ENCODE assay signal across 1 cellular context in the genomic region with DNA sequence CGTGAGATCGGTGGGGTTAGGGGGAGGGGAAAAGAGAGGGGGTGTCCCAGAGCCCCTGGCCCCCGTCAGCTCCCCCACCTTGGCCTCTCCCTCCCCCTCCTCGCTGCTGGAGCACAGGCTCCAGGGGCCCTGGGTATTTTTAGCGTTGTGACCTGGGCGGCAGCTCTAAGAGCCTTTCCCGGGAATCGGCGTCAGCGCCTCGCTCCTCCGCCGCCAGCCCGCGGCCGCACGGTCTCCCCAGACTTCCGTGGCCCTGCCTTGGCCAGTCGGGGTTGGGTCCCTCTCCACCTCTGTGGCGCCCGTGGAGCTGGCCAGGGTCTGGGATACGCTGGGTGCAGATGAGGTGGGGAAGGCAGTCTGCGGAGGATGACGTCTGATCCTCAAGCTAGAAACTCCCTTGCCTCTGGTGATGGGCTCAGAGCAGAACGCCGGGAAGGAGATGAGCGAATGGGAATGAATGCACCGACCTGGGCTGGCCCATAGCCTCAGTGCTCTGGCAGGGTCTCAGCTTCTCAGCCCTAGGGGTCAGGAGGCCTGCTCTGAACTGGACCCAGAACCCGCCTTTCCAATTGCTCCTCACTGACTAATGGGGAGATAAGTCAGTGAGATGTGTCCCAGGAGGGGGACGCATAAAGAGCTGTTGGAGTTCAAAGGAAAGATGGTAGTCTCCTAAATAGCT.
TF ChIP-seq lines count a peak whose summit lies in the region.

No MANE protein-coding gene starts in this region.

TF ChIP-seq in HEK293, 187 proteins besides CTCF, POLR2A, EP300 and RAD21 (continued from another document):
- TF ChIP-seq, protein P1, sequence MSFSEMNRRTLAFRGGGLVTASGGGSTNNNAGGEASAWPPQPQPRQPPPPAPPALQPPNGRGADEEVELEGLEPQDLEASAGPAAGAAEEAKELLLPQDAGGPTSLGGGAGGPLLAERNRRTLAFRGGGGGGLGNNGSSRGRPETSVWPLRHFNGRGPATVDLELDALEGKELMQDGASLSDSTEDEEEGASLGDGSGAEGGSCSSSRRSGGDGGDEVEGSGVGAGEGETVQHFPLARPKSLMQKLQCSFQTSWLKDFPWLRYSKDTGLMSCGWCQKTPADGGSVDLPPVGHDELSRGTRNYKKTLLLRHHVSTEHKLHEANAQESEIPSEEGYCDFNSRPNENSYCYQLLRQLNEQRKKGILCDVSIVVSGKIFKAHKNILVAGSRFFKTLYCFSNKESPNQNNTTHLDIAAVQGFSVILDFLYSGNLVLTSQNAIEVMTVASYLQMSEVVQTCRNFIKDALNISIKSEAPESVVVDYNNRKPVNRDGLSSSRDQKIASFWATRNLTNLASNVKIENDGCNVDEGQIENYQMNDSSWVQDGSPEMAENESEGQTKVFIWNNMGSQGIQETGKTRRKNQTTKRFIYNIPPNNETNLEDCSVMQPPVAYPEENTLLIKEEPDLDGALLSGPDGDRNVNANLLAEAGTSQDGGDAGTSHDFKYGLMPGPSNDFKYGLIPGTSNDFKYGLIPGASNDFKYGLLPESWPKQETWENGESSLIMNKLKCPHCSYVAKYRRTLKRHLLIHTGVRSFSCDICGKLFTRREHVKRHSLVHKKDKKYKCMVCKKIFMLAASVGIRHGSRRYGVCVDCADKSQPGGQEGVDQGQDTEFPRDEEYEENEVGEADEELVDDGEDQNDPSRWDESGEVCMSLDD (tag by site-specific recombination; IDR thresholded peaks at IDR 0.05): peak; percentile 59; the same call in 1 of the 2 replicates
- TF ChIP-seq, protein P2, sequence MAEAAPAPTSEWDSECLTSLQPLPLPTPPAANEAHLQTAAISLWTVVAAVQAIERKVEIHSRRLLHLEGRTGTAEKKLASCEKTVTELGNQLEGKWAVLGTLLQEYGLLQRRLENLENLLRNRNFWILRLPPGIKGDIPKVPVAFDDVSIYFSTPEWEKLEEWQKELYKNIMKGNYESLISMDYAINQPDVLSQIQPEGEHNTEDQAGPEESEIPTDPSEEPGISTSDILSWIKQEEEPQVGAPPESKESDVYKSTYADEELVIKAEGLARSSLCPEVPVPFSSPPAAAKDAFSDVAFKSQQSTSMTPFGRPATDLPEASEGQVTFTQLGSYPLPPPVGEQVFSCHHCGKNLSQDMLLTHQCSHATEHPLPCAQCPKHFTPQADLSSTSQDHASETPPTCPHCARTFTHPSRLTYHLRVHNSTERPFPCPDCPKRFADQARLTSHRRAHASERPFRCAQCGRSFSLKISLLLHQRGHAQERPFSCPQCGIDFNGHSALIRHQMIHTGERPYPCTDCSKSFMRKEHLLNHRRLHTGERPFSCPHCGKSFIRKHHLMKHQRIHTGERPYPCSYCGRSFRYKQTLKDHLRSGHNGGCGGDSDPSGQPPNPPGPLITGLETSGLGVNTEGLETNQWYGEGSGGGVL (tag by site-specific recombination; IDR thresholded peaks at IDR 0.05): peak; percentile 94
- peak; percentile 5; the same call in 1 of the 2 replicates for TF ChIP-seq SP2 (tag by site-specific recombination; IDR thresholded peaks at IDR 0.05)
- TF ChIP-seq ZFP3 (tag by site-specific recombination; IDR thresholded peaks at IDR 0.05; ENCODE audit: low read depth): no peak
- TF ChIP-seq, protein P3, sequence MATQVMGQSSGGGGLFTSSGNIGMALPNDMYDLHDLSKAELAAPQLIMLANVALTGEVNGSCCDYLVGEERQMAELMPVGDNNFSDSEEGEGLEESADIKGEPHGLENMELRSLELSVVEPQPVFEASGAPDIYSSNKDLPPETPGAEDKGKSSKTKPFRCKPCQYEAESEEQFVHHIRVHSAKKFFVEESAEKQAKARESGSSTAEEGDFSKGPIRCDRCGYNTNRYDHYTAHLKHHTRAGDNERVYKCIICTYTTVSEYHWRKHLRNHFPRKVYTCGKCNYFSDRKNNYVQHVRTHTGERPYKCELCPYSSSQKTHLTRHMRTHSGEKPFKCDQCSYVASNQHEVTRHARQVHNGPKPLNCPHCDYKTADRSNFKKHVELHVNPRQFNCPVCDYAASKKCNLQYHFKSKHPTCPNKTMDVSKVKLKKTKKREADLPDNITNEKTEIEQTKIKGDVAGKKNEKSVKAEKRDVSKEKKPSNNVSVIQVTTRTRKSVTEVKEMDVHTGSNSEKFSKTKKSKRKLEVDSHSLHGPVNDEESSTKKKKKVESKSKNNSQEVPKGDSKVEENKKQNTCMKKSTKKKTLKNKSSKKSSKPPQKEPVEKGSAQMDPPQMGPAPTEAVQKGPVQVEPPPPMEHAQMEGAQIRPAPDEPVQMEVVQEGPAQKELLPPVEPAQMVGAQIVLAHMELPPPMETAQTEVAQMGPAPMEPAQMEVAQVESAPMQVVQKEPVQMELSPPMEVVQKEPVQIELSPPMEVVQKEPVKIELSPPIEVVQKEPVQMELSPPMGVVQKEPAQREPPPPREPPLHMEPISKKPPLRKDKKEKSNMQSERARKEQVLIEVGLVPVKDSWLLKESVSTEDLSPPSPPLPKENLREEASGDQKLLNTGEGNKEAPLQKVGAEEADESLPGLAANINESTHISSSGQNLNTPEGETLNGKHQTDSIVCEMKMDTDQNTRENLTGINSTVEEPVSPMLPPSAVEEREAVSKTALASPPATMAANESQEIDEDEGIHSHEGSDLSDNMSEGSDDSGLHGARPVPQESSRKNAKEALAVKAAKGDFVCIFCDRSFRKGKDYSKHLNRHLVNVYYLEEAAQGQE (tag by site-specific recombination; IDR thresholded peaks at IDR 0.05): peak; percentile 71; the same call in 1 of the 2 replicates
- no peak for TF ChIP-seq SCRT2 (tag by site-specific recombination; IDR thresholded peaks at IDR 0.05)
- TF ChIP-seq GLIS1 (tag by site-specific recombination; IDR thresholded peaks at IDR 0.05): peak; percentile 43; the same call in 1 of the 2 replicates
- no peak for TF ChIP-seq ZNF202 (tag by site-specific recombination; IDR thresholded peaks at IDR 0.05; ENCODE audit: borderline replicate concordance)
- TF ChIP-seq ZNF629 (tag by site-specific recombination; IDR thresholded peaks at IDR 0.05): 0 out of 2 replicates have a peak, but pooled peaks have one; percentile 25
